18 cellular contexts compared by ENCODE assay signal in the genomic region with DNA sequence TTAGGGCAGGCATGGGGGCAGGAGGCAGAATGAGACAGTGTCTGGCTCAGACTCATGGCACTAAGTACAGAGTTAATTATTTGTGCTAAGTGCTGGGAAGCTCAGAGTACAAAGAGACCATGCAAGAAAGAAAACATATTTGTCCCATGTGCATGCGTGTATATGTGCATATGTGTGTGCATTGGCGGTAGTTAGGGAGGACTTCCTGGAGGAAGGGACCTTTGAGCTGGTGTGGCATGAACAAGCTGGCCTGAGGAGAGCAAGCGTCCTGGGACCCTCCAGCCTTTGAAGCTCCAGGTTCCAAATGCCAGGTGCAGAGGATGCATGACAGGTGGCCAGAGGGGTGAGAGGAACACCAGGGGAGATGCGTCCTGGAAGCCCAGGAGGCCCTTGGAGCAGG. TPM values are rescaled to one million over a fixed set of nuclear protein-coding genes. Genes with fewer than 3 reads are reported as not detected.
"Had no signal": no experiment of that assay in that cellular context is flagged by ENCODE, and none has a peak within 500 bp of the region (broad histone marks: within the 10 kb centered on the region; RNA-seq: fewer than 3 reads in every experiment).

No MANE protein-coding gene starts in this region.

- H3K27ac Mint-ChIP-seq: activated naive CD4-positive, alpha-beta T cell treated with anti-CD3 and anti-CD28 coated beads for 36 hours; activated naive CD8-positive, alpha-beta T cell treated with anti-CD3 and anti-CD28 coated beads, Interleukin-2, amount 50 U/mL, for 24 hours; activated T-helper 17 cell treated with anti-CD3 and anti-CD28 coated beads, Interleukin-2, amount 50 U/mL, for 72 hours; naive thymus-derived CD4-positive, alpha-beta T cell; stimulated activated memory B cell treated with anti-CD40 and anti-IgM and Interleukin-4, amounts not matched to agents 10 μg/mL and 1 μg/mL and 100 μg/mL, for 72 hours had no signal

- H3K36me3 Mint-ChIP-seq: naive thymus-derived CD4-positive, alpha-beta T cell; stimulated activated memory B cell treated with anti-CD40 and anti-IgM and Interleukin-4, amounts not matched to agents 10 μg/mL and 1 μg/mL and 100 μg/mL, for 72 hours had no signal

- H3K4me1 Mint-ChIP-seq: activated T-helper 17 cell treated with anti-CD3 and anti-CD28 coated beads, Interleukin-2, amount 50 U/mL, for 72 hours had no signal

- H3K4me3 ChIP-seq: ascending aorta, dorsolateral prefrontal cortex, heart left ventricle, lung, mucosa of descending colon, tibial artery had no signal

- ATAC-seq: activated naive CD8-positive, alpha-beta T cell treated with anti-CD3 and anti-CD28 coated beads, Interleukin-2, amount 50 U/mL, for 24 hours; activated T-helper 17 cell treated with anti-CD3 and anti-CD28 coated beads, Interleukin-2, amount 50 U/mL, for 72 hours; foreskin keratinocyte; heart left ventricle; left colon; mucosa of descending colon; naive thymus-derived CD4-positive, alpha-beta T cell; stimulated activated memory B cell treated with anti-CD40 and anti-IgM and Interleukin-4, amounts not matched to agents 10 μg/mL and 1 μg/mL and 100 μg/mL, for 72 hours had no signal

- H3K4me3 Mint-ChIP-seq: activated naive CD4-positive, alpha-beta T cell treated with anti-CD3 and anti-CD28 coated beads for 36 hours; activated naive CD8-positive, alpha-beta T cell treated with anti-CD3 and anti-CD28 coated beads, Interleukin-2, amount 50 U/mL, for 24 hours; activated T-helper 17 cell treated with anti-CD3 and anti-CD28 coated beads, Interleukin-2, amount 50 U/mL, for 72 hours; naive thymus-derived CD4-positive, alpha-beta T cell; stimulated activated memory B cell treated with anti-CD40 and anti-IgM and Interleukin-4, amounts not matched to agents 10 μg/mL and 1 μg/mL and 100 μg/mL, for 72 hours had no signal

- H3K36me3 ChIP-seq: ascending aorta, tibial artery had no signal

- H3K9me3 Mint-ChIP-seq: activated naive CD4-positive, alpha-beta T cell treated with anti-CD3 and anti-CD28 coated beads for 36 hours; activated naive CD8-positive, alpha-beta T cell treated with anti-CD3 and anti-CD28 coated beads, Interleukin-2, amount 50 U/mL, for 24 hours; activated T-helper 17 cell treated with anti-CD3 and anti-CD28 coated beads, Interleukin-2, amount 50 U/mL, for 72 hours; naive thymus-derived CD4-positive, alpha-beta T cell; stimulated activated memory B cell treated with anti-CD40 and anti-IgM and Interleukin-4, amounts not matched to agents 10 μg/mL and 1 μg/mL and 100 μg/mL, for 72 hours had no signal

- H3K27me3 ChIP-seq: ascending aorta, foreskin keratinocyte had no signal

- H3K27ac ChIP-seq: dorsolateral prefrontal cortex, foreskin keratinocyte had no signal

- H3K9me3 ChIP-seq: ascending aorta, heart left ventricle, mucosa of descending colon, tibial artery had no signal

- H3K4me1 ChIP-seq: foreskin keratinocyte had no signal

- DNase-seq: activated CD4-positive, CD25-positive, alpha-beta regulatory T cell treated with anti-CD3 and anti-CD28 coated beads, Interleukin-2, amount 50 U/mL, for 72 hours; activated naive CD4-positive, alpha-beta T cell treated with anti-CD3 and anti-CD28 coated beads for 36 hours; activated naive CD8-positive, alpha-beta T cell treated with anti-CD3 and anti-CD28 coated beads, Interleukin-2, amount 50 U/mL, for 24 hours; dorsolateral prefrontal cortex; erythroblast; foreskin keratinocyte; left colon; naive thymus-derived CD4-positive, alpha-beta T cell; nucleus accumbens; stimulated activated CD4-positive, alpha-beta T cell treated with anti-CD3 and anti-CD28 coated beads, Interleukin-2, amount 100 ng/mL, for 48 hours; tibial artery had no signal

RNA-seq across cellular contexts. Expression of a gene that starts 6.1 kb away (rescaled TPM):
- total RNA-seq: activated CD8-positive, alpha-beta memory T cell treated with anti-CD3 and anti-CD28 coated beads for 36 hours; activated naive CD4-positive, alpha-beta T cell treated with anti-CD3 and anti-CD28 coated beads for 36 hours had no signal
- polyA plus RNA-seq: naive thymus-derived CD4-positive, alpha-beta T cell had no signal
